8 cellular contexts compared by ENCODE assay signal in genomic region chr19:2042485-2043268, GRCh38. TPM values are rescaled to one million over a fixed set of nuclear protein-coding genes. Genes with fewer than 3 reads are reported as not detected.
A peak's percentile ranks its signal among the peaks of the same experiment; 100 is the strongest.
DNase-seq lines count a peak whose midpoint lies in the region; ATAC-seq and TF ChIP-seq lines count a peak whose summit lies in the region.

No MANE protein-coding gene starts in this region.

- H3K27ac ChIP-seq in DOHH2 (ENCODE audit: low read depth, low read length), result peak overlapping the region; percentile 53

- peaks cover 0 to 2% (median 0%) of the 10 kb centered on the region in 7 donors for H3K9me3 Mint-ChIP-seq in naive B cell

- H3K4me3 Mint-ChIP-seq in naive B cell, result peak overlapping the region; percentile 6 to 82 (median 70)

- no peaks in the 10 kb centered on the region for H3K9me3 ChIP-seq in DOHH2 (ENCODE audit: control insufficient read depth, insufficient read depth, low read length)

- peak overlapping the region; percentile 98 for H3K4me2 ChIP-seq in DOHH2 (ENCODE audit: low read length)

- TF ChIP-seq CTCF in DOHH2 (IDR thresholded peaks at IDR 0.05; ENCODE audit: low read depth, low read length, poor library complexity, severe bottlenecking) (no peak), choroid plexus epithelial cell (conservative IDR thresholded peaks at IDR 0.05; ENCODE audit: low read depth, low read length) (no peak)

- H3K4me1 Mint-ChIP-seq in naive B cell, result peaks cover 19 to 54% (median 39%) of the 10 kb centered on the region in 3 donors

- peaks cover 53% of the 10 kb centered on the region for H4K20me1 ChIP-seq in DOHH2 (ENCODE audit: control insufficient read depth, insufficient read depth, low read depth, low read length)

- peaks cover 0 to 7% of the 10 kb centered on the region in 2 donors for H3K36me3 Mint-ChIP-seq in naive B cell

- H3K27me3 ChIP-seq in DOHH2 (ENCODE audit: control insufficient read depth, low read length), result no peaks in the 10 kb centered on the region

- peaks cover 95% of the 10 kb centered on the region for H3K36me3 ChIP-seq in DOHH2 (ENCODE audit: control insufficient read depth, low read length)

- DNase-seq in choroid plexus epithelial cell (ENCODE audit: low read depth) (no peak), naive B cell (no peak), NCI-H226 (no peak), H4 (ENCODE audit: low spot score) (no peak), C1 segment of cervical spinal cord (lab: John Stamatoyannopoulos, UW) (no peak)

- peak overlapping the region; percentile 46 for H3K4me3 ChIP-seq in DOHH2 (ENCODE audit: low read length)
- H3K4me3 ChIP-seq in choroid plexus epithelial cell (ENCODE audit: low read depth, low read length), result peak overlapping the region; percentile 28

- H3K9me2 ChIP-seq in DOHH2 (replicated peaks; ENCODE audit: control insufficient read depth, low read length), result no peaks in the 10 kb centered on the region

- peaks cover 97% of the 10 kb centered on the region for H3K4me1 ChIP-seq in DOHH2 (ENCODE audit: control insufficient read depth, low read length)

- H3F3A ChIP-seq in DOHH2 (ENCODE audit: control insufficient read depth, insufficient read depth), result peaks cover 51% of the 10 kb centered on the region

- H3K27me3 Mint-ChIP-seq in naive B cell, result no peaks in the 10 kb centered on the region

- ATAC-seq in HG03196 (IDR thresholded peaks at IDR 0.05; ENCODE audit: unreplicated experiment) (peak; percentile 12), naive B cell (ENCODE audit: low read depth in 2 of 2) (no peak), GM19452 (IDR thresholded peaks at IDR 0.05; ENCODE audit: unreplicated experiment) (no peak)

- H3K79me2 ChIP-seq in DOHH2 (ENCODE audit: control insufficient read depth, low read length), result peaks cover 62% of the 10 kb centered on the region

- H3K27ac Mint-ChIP-seq in naive B cell, result peak overlapping the region; percentile 95 to 99 (median 98)

RNA-seq across cellular contexts. Expression of gene MKNK2, which starts 8.4 kb away (rescaled TPM):
- 100 to 1,000 TPM in 1 of 6 donors, 10 to 100 TPM in 5; 51.1 to 102 (median 57.1) TPM for polyA plus RNA-seq in naive B cell (ENCODE audit: low read depth in 6 of 6)
- 33.9 and 49.6 TPM in 2 replicates for total RNA-seq in H4 (2014; rRNA removed; shearing (Covaris generic))

RNA-seq across cellular contexts. Expression of gene BTBD2, which starts 27.2 kb away (rescaled TPM):
- polyA plus RNA-seq in naive B cell (ENCODE audit: low read depth in 6 of 6), result 1 to 10 TPM; 1.7 to 9.2 (median 4.8) TPM
- 37.6 and 40.1 TPM in 2 replicates for total RNA-seq in H4 (2014; rRNA removed; shearing (Covaris generic))

RNA-seq across cellular contexts. Expression of gene MOB3A, which starts 53.4 kb away (rescaled TPM):
- polyA plus RNA-seq in naive B cell (ENCODE audit: low read depth in 6 of 6), result 100 to 1,000 TPM in 1 of 6 donors, 10 to 100 TPM in 5; 52.2 to 106 (median 75.1) TPM
- 3.8 and 9.0 TPM in 2 replicates for total RNA-seq in H4 (2014; rRNA removed; shearing (Covaris generic))

RNA-seq across cellular contexts. Expression of gene IZUMO4, which starts 54.0 kb away (rescaled TPM):
- polyA plus RNA-seq in naive B cell (ENCODE audit: low read depth in 6 of 6), result 1 to 10 TPM in 1 of 6 donors, under 1 TPM in 5; 0.48 to 1.2 (median 0.85) TPM
- 1.3 and 4.2 TPM in 2 replicates for total RNA-seq in H4 (2014; rRNA removed; shearing (Covaris generic))
